8 cellular contexts compared by ENCODE assay signal in genomic region chr6:128520436-128521301, GRCh38. TPM values are rescaled to one million over a fixed set of nuclear protein-coding genes. Genes with fewer than 3 reads are reported as not detected.
A peak's percentile ranks its signal among the peaks of the same experiment; 100 is the strongest.
DNase-seq lines count a peak whose midpoint lies in the region; ATAC-seq and TF ChIP-seq lines count a peak whose summit lies in the region.

Gene PTPRK, minus strand, starts transcription at chr6:128520599. Its CDS starts 241 bp downstream, at chr6:128520358.

- DNase-seq in EH (ENCODE audit: low read depth) (peak; percentile 92), SW480 (ENCODE audit: low spot score) (peak; percentile 81), amniotic stem cell (lab: John Stamatoyannopoulos, UW) (peak; percentile 88), left cardiac atrium (peak; percentile 95), posterior vena cava (ENCODE audit: low spot score) (peak; percentile 96), type B pancreatic cell (ENCODE audit: extremely low spot score, unreplicated experiment) (peak; percentile 96)
- peak; percentile 80 for DNase-seq in Jurkat, Clone E6-1 (ENCODE audit: low read depth, low spot score)

- H3K4me3 Mint-ChIP-seq in type B pancreatic cell = peak within 1 kb of the TSS; percentile 99

- no peaks in the 10 kb centered on the region for H3K9me3 Mint-ChIP-seq in type B pancreatic cell

- no peaks in the 10 kb centered on the region for H3K27me3 Mint-ChIP-seq in type B pancreatic cell

- ATAC-seq in GM21619 (IDR thresholded peaks at IDR 0.05; ENCODE audit: unreplicated experiment) (peak; percentile 89), left cardiac atrium (peak; percentile 95 to 96)

- peaks cover 28% of the 10 kb centered on the region for H3K4me1 Mint-ChIP-seq in type B pancreatic cell (ENCODE audit: unreplicated experiment)

- TF ChIP-seq CTCF in type B pancreatic cell (conservative IDR thresholded peaks at IDR 0.05) = peak; percentile 72

- H3K36me3 Mint-ChIP-seq in type B pancreatic cell = no peaks in the 10 kb centered on the region

- H3K27ac Mint-ChIP-seq in type B pancreatic cell = peak within 1 kb of the TSS; percentile 97

- H3K4me3 ChIP-seq in Jurkat, Clone E6-1 (ENCODE audit: low read length) = peak within 1 kb of the TSS; percentile 82

- intact Hi-C loops in left cardiac atrium (cut with DNase I) = loop anchor here in 1 of 2 donors (5.0 to 10.0 kb wide), 2 partner anchors 204 to 453 kb away; no protein-coding TSS in a partner anchor
- intact Hi-C loops in posterior vena cava (cut with DNase I) = no loop called here

RNA-seq across cellular contexts. Expression of gene PTPRK, which starts in this region (rescaled TPM):
- 2.9 TPM for polyA plus RNA-seq in Jurkat, Clone E6-1 (2012; ENCODE audit: insufficient read depth, insufficient read length)
- total RNA-seq in left cardiac atrium (10 to 100 TPM; 29.6 to 30.2 TPM), posterior vena cava (10 to 100 TPM; 23.7 to 30.2 TPM), type B pancreatic cell (ENCODE audit: low replicate concordance) (62.8 and 63.4 TPM in 2 replicates)

Comparison
In these comparisons a context has a peak if more than half of its experiments do, and no peak if none do; other contexts are left out.
1. Peak in every context shown above with its lines: DNase-seq, ATAC-seq and H3K4me3 ChIP-seq.